Comparison of ENCODE assay signal across 15 cellular contexts in genomic region chr14:37753459-37753858, GRCh38.
DNase-seq lines count a peak whose midpoint lies in the region; ATAC-seq lines count a peak whose summit lies in the region.
"Had no signal": no experiment of that assay in that cellular context is flagged by ENCODE, and none has a peak within 500 bp of the region (broad histone marks: within the 10 kb centered on the region; RNA-seq: fewer than 3 reads in every experiment).

No MANE protein-coding gene starts in this region.

- no peak for ATAC-seq in GM18517 (IDR thresholded peaks at IDR 0.05; ENCODE audit: unreplicated experiment)
- ATAC-seq: A549; CD8-positive, alpha-beta T cell; GM12878 had no signal

- DNase-seq in Daoy (ENCODE audit: low read depth) (peak; percentile 46), OCI-M1 (lab: John Stamatoyannopoulos, UW) (peak; percentile 15), left kidney (ENCODE audit: low read depth, low spot score) (peak; percentile 36), cerebellum (ENCODE audit: low spot score) (no peak)
- DNase-seq: AML-193; Caco-2; Calu3; CD4-positive, alpha-beta T cell; CD8-positive, alpha-beta T cell; DMS79 treated with DMSO at 0.1 percent for 48 hours; EL; GDM1 had no signal
